8 cellular contexts compared by ENCODE assay signal in the genomic region with DNA sequence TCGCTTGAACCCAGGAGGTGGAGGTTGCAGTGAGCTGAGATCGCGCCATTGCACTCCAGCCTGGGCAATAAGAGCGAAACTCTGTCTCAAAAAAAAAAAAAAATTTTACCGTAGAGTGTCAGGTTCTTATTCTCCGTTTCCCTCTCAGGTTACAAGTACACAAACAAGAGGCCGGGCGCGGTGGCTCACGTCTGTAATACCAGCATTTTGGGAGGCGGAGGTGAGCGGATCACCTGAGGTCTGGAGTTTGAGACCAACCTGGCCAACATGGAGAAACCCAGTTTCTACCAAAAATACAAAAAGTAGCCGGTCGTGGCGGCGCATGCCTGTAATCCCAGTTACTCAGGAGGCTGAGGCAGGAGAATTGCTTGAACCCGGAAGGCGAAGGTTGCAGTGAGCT. TPM values are rescaled to one million over a fixed set of nuclear protein-coding genes. Genes with fewer than 3 reads are reported as not detected.
A peak's percentile ranks its signal among the peaks of the same experiment; 100 is the strongest.
DNase-seq lines count a peak whose midpoint lies in the region; ATAC-seq and TF ChIP-seq lines count a peak whose summit lies in the region.
"Not testable (repeated sequence)": the region's sequence is repeated elsewhere in the genome, so short reads cannot be mapped to it uniquely, and the experiment has no call there.

No MANE protein-coding gene starts in this region.

- TF ChIP-seq POLR2A in uterus (IDR thresholded peaks at IDR 0.05): not testable (repeated sequence)

- peak overlapping the region; percentile 95 for H3K27ac Mint-ChIP-seq in activated CD4-positive, alpha-beta T cell treated with anti-CD3 and anti-CD28 coated beads for 36 hours
- H3K27ac Mint-ChIP-seq in MCF 10A (ENCODE audit: low read depth, unreplicated experiment): peak overlapping the region; percentile 90

- not testable (repeated sequence) for TF ChIP-seq CTCF in DND-41 (IDR thresholded peaks at IDR 0.05; ENCODE audit: borderline replicate concordance, extremely low read depth, low read length, poor library complexity, severe bottlenecking); MCF 10A (IDR thresholded peaks at IDR 0.05; ENCODE audit: unreplicated experiment); fibroblast of villous mesenchyme (IDR thresholded peaks at IDR 0.05; ENCODE audit: insufficient read depth, low read depth, low read length); lung (IDR thresholded peaks at IDR 0.05; ENCODE audit: control extremely low read depth, extremely low read depth); psoas muscle (IDR thresholded peaks at IDR 0.05); uterus (IDR thresholded peaks at IDR 0.05)

- not testable (repeated sequence) for H3K27me3 ChIP-seq in DND-41 (ENCODE audit: insufficient read depth, low read length, poor library complexity); lung (ENCODE audit: control insufficient read depth, insufficient read depth); psoas muscle (ENCODE audit: insufficient read depth in 3 of 3, low read length in 2 of 3); uterus

- peak overlapping the region; percentile 92 for H3K9ac ChIP-seq in DND-41 (ENCODE audit: low read depth, low read length)

- H2AFZ ChIP-seq in DND-41 (ENCODE audit: low read depth, low read length): not testable (repeated sequence)

- not testable (repeated sequence) for ATAC-seq in DND-41 (ENCODE audit: insufficient read depth, low read depth); activated CD4-positive, alpha-beta T cell treated with anti-CD3 and anti-CD28 coated beads for 36 hours; lung (ENCODE audit: insufficient read depth, low FRiP score); psoas muscle

- peaks cover 29% of the 10 kb centered on the region; the same call in 1 of the 2 replicates for H3K36me3 ChIP-seq in DND-41 (ENCODE audit: insufficient read depth, low read length)
- H3K36me3 ChIP-seq in lung (ENCODE audit: control insufficient read depth in 2 of 2, insufficient read depth in 2 of 2, low read length in 2 of 2); uterus: not testable (repeated sequence)
- H3K36me3 ChIP-seq in psoas muscle (ENCODE audit: insufficient read depth in 1 of 2, low read depth in 1 of 2): peaks cover 0 to 18% of the 10 kb centered on the region in 2 donors

- H3K4me3 ChIP-seq in DND-41 (ENCODE audit: low read depth in 1 of 2, low read length in 2 of 2): peak overlapping the region; percentile 69 to 78; a peak in 3 of 4 replicates
- H3K4me3 ChIP-seq in fibroblast of villous mesenchyme (ENCODE audit: low read depth, low read length): peak overlapping the region; percentile 93
- H3K4me3 ChIP-seq in lung: peak overlapping the region; percentile 77
- peak overlapping the region; percentile 98 for H3K4me3 ChIP-seq in psoas muscle
- H3K4me3 ChIP-seq in uterus: peak overlapping the region; percentile 85 to 95

- H3K4me3 Mint-ChIP-seq in activated CD4-positive, alpha-beta T cell treated with anti-CD3 and anti-CD28 coated beads for 36 hours: peak overlapping the region; percentile 98
- H3K4me3 Mint-ChIP-seq in MCF 10A (ENCODE audit: unreplicated experiment): peak overlapping the region; percentile 90

- BruUV-seq in MCF 10A (replicated peaks; lab: Mats Ljungman, UMichigan): not testable (repeated sequence)

- not testable (repeated sequence) for H3K9me3 ChIP-seq in DND-41 (ENCODE audit: insufficient read depth, low read length, severe bottlenecking); lung (ENCODE audit: control insufficient read depth in 2 of 2, insufficient read depth in 1 of 2, low read length in 1 of 2); psoas muscle; uterus

- peak overlapping the region; percentile 71 for H3K4me2 ChIP-seq in DND-41 (ENCODE audit: insufficient read depth, low read length)

- H4K20me1 ChIP-seq in DND-41 (ENCODE audit: insufficient read depth, low read length): peaks cover 15% of the 10 kb centered on the region

- peaks cover 50% of the 10 kb centered on the region for H3K4me1 Mint-ChIP-seq in activated CD4-positive, alpha-beta T cell treated with anti-CD3 and anti-CD28 coated beads for 36 hours
- not testable (repeated sequence) for H3K4me1 Mint-ChIP-seq in MCF 10A (ENCODE audit: insufficient read depth, unreplicated experiment)

- H3K79me2 ChIP-seq in DND-41 (ENCODE audit: insufficient read depth, low read length): peaks cover 59% of the 10 kb centered on the region

- intact Hi-C loops in activated CD4-positive, alpha-beta T cell treated with anti-CD3 and anti-CD28 coated beads for 36 hours (cut with DNase I, micrococcal nuclease); uterus (cut with DNase I; ENCODE audit: low total_unique reads): not testable (repeated sequence)
- intact Hi-C loops in MCF 10A (cut with micrococcal nuclease) (loop anchor here (2.0 kb wide), 1 partner anchor 149 kb away; the partner anchor contains the start of gene ZNF799), psoas muscle (cut with DNase I) (loop anchor here (2.0 to 10.0 kb wide), 3 partner anchors 55 to 145 kb away; partner anchors contain the start of gene ZNF799 (in 1 of the 2))

- H3K4me1 ChIP-seq in DND-41 (ENCODE audit: insufficient read depth, low read length): peaks cover 32% of the 10 kb centered on the region
- H3K4me1 ChIP-seq in lung (ENCODE audit: control insufficient read depth in 2 of 2, insufficient read depth in 2 of 2, low read length in 2 of 2): peaks cover 10 to 14% of the 10 kb centered on the region in 2 donors
- H3K4me1 ChIP-seq in psoas muscle: peaks cover 23% of the 10 kb centered on the region
- H3K4me1 ChIP-seq in uterus: not testable (repeated sequence)

- 60 to 73% methylated on average over 18 of the region's 18 CpGs for WGBS in lung, 2 donors
- 50 to 55% (median 50%) methylated on average over 18 of the region's 18 CpGs for WGBS in psoas muscle, 3 donors

- CTCF ChIA-PET in activated CD4-positive, alpha-beta T cell treated with anti-CD3 and anti-CD28 coated beads for 36 hours (lab: Charles Lee): interaction anchor here (1.3 kb wide), 1 partner anchor 109 kb away, joined by 3 read pairs; no protein-coding TSS in a partner anchor
- CTCF ChIA-PET in MCF 10A (lab: Yijun Ruan, JAX): interaction anchor here (0.7 kb wide), 1 partner anchor 472 kb away, joined by 4 read pairs; no protein-coding TSS in a partner anchor

- H3K9me3 Mint-ChIP-seq in activated CD4-positive, alpha-beta T cell treated with anti-CD3 and anti-CD28 coated beads for 36 hours (ENCODE audit: low read depth); MCF 10A (ENCODE audit: unreplicated experiment): not testable (repeated sequence)

- DNase-seq in DND-41; MCF 10A (ENCODE audit: unreplicated experiment); fibroblast of villous mesenchyme (ENCODE audit: low read depth); lung (ENCODE audit: low spot score); uterus: not testable (repeated sequence)
- DNase-seq in NCI-H2029 treated with DMSO at 0.1 percent for 48 hours (lab: John Stamatoyannopoulos, UW) (peak; percentile 22), psoas muscle (peak in 1 of 2 donors; percentile 53)
- peak; percentile 16 for DNase-seq in activated CD4-positive, alpha-beta T cell treated with anti-CD3 and anti-CD28 coated beads for 36 hours

- peaks cover 20% of the 10 kb centered on the region for H3K36me3 Mint-ChIP-seq in activated CD4-positive, alpha-beta T cell treated with anti-CD3 and anti-CD28 coated beads for 36 hours (ENCODE audit: low read depth)
- peaks cover 31% of the 10 kb centered on the region for H3K36me3 Mint-ChIP-seq in MCF 10A (ENCODE audit: insufficient read depth, unreplicated experiment)

- H3K27ac ChIP-seq in DND-41 (ENCODE audit: low read length) (peak overlapping the region; percentile 93; the same call in 1 of the 2 replicates), lung (ENCODE audit: low read depth in 1 of 2, low read length in 1 of 2) (peak overlapping the region; percentile 96 to 97), psoas muscle (peak overlapping the region; percentile 97), uterus (peak overlapping the region; percentile 92 to 94)

- H3K27me3 Mint-ChIP-seq in activated CD4-positive, alpha-beta T cell treated with anti-CD3 and anti-CD28 coated beads for 36 hours; MCF 10A (ENCODE audit: insufficient read depth, unreplicated experiment): not testable (repeated sequence)

- POLR2A ChIA-PET in activated CD4-positive, alpha-beta T cell treated with anti-CD3 and anti-CD28 coated beads for 36 hours (lab: Charles Lee): not testable (repeated sequence)
- POLR2A ChIA-PET in MCF 10A (lab: Yijun Ruan, JAX): interaction anchor here (0.6 to 3.9 kb wide), 17 partner anchors 8 to 784 kb away, joined by 3 to 51 read pairs (median 4); partner anchors contain the start of genes DHPS, ZNF136, ZNF20 and ZNF44

RNA-seq across cellular contexts. Expression of gene ZNF564, which starts 1.1 kb away (rescaled TPM):
- total RNA-seq in activated CD4-positive, alpha-beta T cell treated with anti-CD3 and anti-CD28 coated beads for 36 hours: 1 to 10 TPM; 5.2 to 5.6 TPM
- total RNA-seq in MCF 10A (2022) (4.4 and 5.1 TPM in 2 replicates), fibroblast of villous mesenchyme (6.0 and 6.4 TPM in 2 replicates), lung (10 to 100 TPM; 11.1 to 26.3 TPM), psoas muscle (1 to 10 TPM; 3.5 to 6.2 (median 5.4) TPM), uterus (10 to 100 TPM in 3 of 4 donors, under 1 TPM in 1; 0.88 to 28.1 (median 21.9) TPM)
- polyA plus RNA-seq in lung (1 to 10 TPM; 5.2 to 5.3 TPM), psoas muscle (1 to 10 TPM; 3.2 to 6.0 (median 4.6) TPM)
